In genomic region chr7:73865738-73866445, GRCh38 we compare ENCODE assay signal across 1 cellular context.
TF ChIP-seq lines count a peak whose summit lies in the region.

No MANE protein-coding gene starts in this region.

TF ChIP-seq in GM23338, 12 proteins besides CTCF, POLR2A, EP300 and RAD21 (continued from another document):
- TF ChIP-seq REST (IDR thresholded peaks at IDR 0.05; ENCODE audit: unreplicated experiment) (no peak), ZNF114 (CRISPR knock-in tag; IDR thresholded peaks at IDR 0.05) (no peak)
TF ChIP-seq in GM23338: peak in this region for 0.
